Comparison of ENCODE assay signal across 15 cellular contexts in genomic region chr6:160810238-160810637, GRCh38.
A peak's percentile ranks its signal among the peaks of the same experiment; 100 is the strongest.
DNase-seq lines count a peak whose midpoint lies in the region; ATAC-seq, FAIRE-seq and TF ChIP-seq lines count a peak whose summit lies in the region.
"Had no signal": no experiment of that assay in that cellular context is flagged by ENCODE, and none has a peak within 500 bp of the region (broad histone marks: within the 10 kb centered on the region; RNA-seq: fewer than 3 reads in every experiment).

No MANE protein-coding gene starts in this region.

- no peaks in the 10 kb centered on the region for H3K36me3 ChIP-seq in kidney (ENCODE audit: control insufficient read depth in 1 of 2, insufficient read depth in 2 of 2, low read length in 2 of 2)
- H3K36me3 ChIP-seq: BLaER1, MG63, SJSA1 had no signal

- H3K9me3 Mint-ChIP-seq in activated T-cell treated with anti-CD3 and anti-CD28 coated beads, Interleukin-2, amount 50 U/mL, for 24 hours: no peaks in the 10 kb centered on the region

- no peak for ATAC-seq in left lobe of liver

- DNase-seq in NCI-H1105 treated with DMSO at 0.1 percent for 48 hours (lab: John Stamatoyannopoulos, UW) (peak; percentile 41), NCI-H1105 (lab: John Stamatoyannopoulos, UW) (no peak), NCI-H1930 (lab: John Stamatoyannopoulos, UW) (peak; percentile 10 to 52), SHP77 treated with DMSO at 0.1 percent for 48 hours (lab: John Stamatoyannopoulos, UW) (peak; percentile 29), renal cortical epithelial cell (ENCODE audit: low read depth) (peak; percentile 11), left lobe of liver (ENCODE audit: low spot score) (no peak), kidney (no peak)
- DNase-seq in activated T-cell treated with anti-CD3 and anti-CD28 coated beads, Interleukin-2, amount 50 U/mL, for 24 hours: no peak
- DNase-seq: MG63, NCI-H226, NCI-H526 treated with DMSO at 0.1 percent for 48 hours had no signal

- no peak overlapping the region for H3K9ac ChIP-seq in kidney (ENCODE audit: low read length in 2 of 2)
- H3K9ac ChIP-seq: BLaER1 had no signal

- H3K27ac ChIP-seq in kidney (ENCODE audit: low read depth in 2 of 2, low read length in 2 of 2): no peak overlapping the region
- H3K27ac ChIP-seq: 22Rv1, BLaER1, SJSA1 had no signal

- intact Hi-C loops in kidney (cut with DNase I): no loop called here

- no peak for TF ChIP-seq CTCF in kidney (IDR thresholded peaks at IDR 0.05; ENCODE audit: borderline replicate concordance, extremely low read depth, insufficient read depth)

- H3K9me3 ChIP-seq in kidney (ENCODE audit: control insufficient read depth in 1 of 2, low read length in 2 of 2): no peaks in the 10 kb centered on the region
- H3K9me3 ChIP-seq: BLaER1, MG63, SJSA1 had no signal

- no peak overlapping the region for H3K4me3 ChIP-seq in kidney (ENCODE audit: low read length in 2 of 2)
- H3K4me3 ChIP-seq: BLaER1, MG63, SJSA1 had no signal

- no peak for FAIRE-seq in kidney (lab: Jason Lieb, UNC)
- FAIRE-seq: HTR-8/SVneo had no signal

- H3K27me3 Mint-ChIP-seq in activated T-cell treated with anti-CD3 and anti-CD28 coated beads, Interleukin-2, amount 50 U/mL, for 24 hours: peaks cover 10% of the 10 kb centered on the region

- H3K4me3 Mint-ChIP-seq in activated T-cell treated with anti-CD3 and anti-CD28 coated beads, Interleukin-2, amount 50 U/mL, for 24 hours: no peak overlapping the region

- no peaks in the 10 kb centered on the region for H3K4me1 ChIP-seq in kidney (ENCODE audit: control insufficient read depth in 1 of 2, insufficient read depth in 1 of 2, low read depth in 1 of 2, low read length in 2 of 2)
- H3K4me1 ChIP-seq: BLaER1, SJSA1 had no signal

- H3K27ac Mint-ChIP-seq in activated T-cell treated with anti-CD3 and anti-CD28 coated beads, Interleukin-2, amount 50 U/mL, for 24 hours: no peak overlapping the region

- H3K36me3 Mint-ChIP-seq in activated T-cell treated with anti-CD3 and anti-CD28 coated beads, Interleukin-2, amount 50 U/mL, for 24 hours (ENCODE audit: low read depth): no peaks in the 10 kb centered on the region

- no peaks in the 10 kb centered on the region for H3K4me1 Mint-ChIP-seq in activated T-cell treated with anti-CD3 and anti-CD28 coated beads, Interleukin-2, amount 50 U/mL, for 24 hours (ENCODE audit: low read depth)

Comparison
In these comparisons a context has a peak if more than half of its experiments do, and no peak if none do; other contexts are left out.
1. DNase-seq: peak in NCI-H1105 treated with DMSO at 0.1 percent for 48 hours (single experiment), NCI-H1930 (2 of 2), SHP77 treated with DMSO at 0.1 percent for 48 hours (single experiment) and renal cortical epithelial cell (single experiment); none in NCI-H1105 (single experiment), left lobe of liver (single experiment), kidney (single experiment) and activated T-cell treated with anti-CD3 and anti-CD28 coated beads, Interleukin-2, amount 50 U/mL, for 24 hours (single experiment).